Comparison of ENCODE assay signal across 25 cellular contexts in the genomic region with DNA sequence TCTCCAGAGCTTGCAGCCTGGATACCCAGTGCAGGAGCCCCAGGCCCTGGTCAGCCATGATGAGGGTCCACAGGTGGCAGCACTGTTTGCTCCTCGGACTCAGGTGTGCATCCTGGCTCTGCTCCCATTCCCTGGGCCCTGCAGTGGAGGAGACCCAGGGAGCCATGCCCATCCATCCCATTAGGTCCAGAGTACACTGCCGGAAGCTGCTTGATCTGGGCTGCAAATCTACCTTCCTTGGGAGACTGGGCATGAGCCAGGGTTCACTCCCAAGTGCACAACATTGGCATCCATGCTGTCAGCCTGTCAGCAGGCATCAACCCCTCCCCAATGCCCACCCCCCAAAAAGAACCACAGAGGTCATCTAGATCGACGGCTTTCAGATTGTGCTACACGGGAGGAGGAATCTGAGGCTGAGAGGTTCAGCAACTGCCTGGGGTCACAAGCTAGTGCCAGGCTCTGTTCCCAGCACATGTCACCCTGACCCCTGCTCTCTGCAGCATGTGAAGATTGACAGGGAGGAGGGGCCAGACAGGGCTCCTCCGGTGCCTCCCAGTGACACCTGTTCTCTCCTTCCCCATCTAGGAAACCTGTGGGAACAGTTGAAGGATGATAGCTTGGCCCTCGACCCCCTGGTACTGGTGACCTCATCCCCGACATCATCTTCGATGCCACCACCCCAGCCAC. TPM values are rescaled to one million over a fixed set of nuclear protein-coding genes. Genes with fewer than 3 reads are reported as not detected.
DNase-seq lines count a peak whose midpoint lies in the region; ATAC-seq, FAIRE-seq and TF ChIP-seq lines count a peak whose summit lies in the region.
"Had no signal": no experiment of that assay in that cellular context is flagged by ENCODE, and none has a peak within 500 bp of the region (broad histone marks: within the 10 kb centered on the region; RNA-seq: fewer than 3 reads in every experiment).

No MANE protein-coding gene starts in this region.

- intact Hi-C loops in K562 (cut with micrococcal nuclease): no loop called here

- no peak for TF ChIP-seq CTCF in K562 (IDR thresholded peaks at IDR 0.05 in 2 of 3, conservative IDR thresholded peaks at IDR 0.05 in 1 of 3; ENCODE audit: insufficient read depth in 2 of 3, low read depth in 1 of 3, low read length in 3 of 3)
- no peak for TF ChIP-seq CTCF in osteoblast (IDR thresholded peaks at IDR 0.05; ENCODE audit: extremely low read depth, low read depth, low read length)

- H2AFZ ChIP-seq in K562 (ENCODE audit: low read depth, low read length) (no peak overlapping the region), osteoblast (ENCODE audit: low read length) (no peak overlapping the region)

- CTCF ChIA-PET in K562 (lab: Yijun Ruan, JAX; ENCODE audit: low intra/inter-chr PET ratio): no interaction called here

- ATAC-seq in K562 (no peak), HG02759 (IDR thresholded peaks at IDR 0.05; ENCODE audit: unreplicated experiment) (no peak)
- ATAC-seq: Right ventricle myocardium inferior had no signal

- no peak overlapping the region; a peak in 1 of 4 replicates for H3K9ac ChIP-seq in K562 (ENCODE audit: insufficient read depth in 1 of 2, low read depth in 2 of 2, low read length in 2 of 2)

- no peaks in the 10 kb centered on the region for H3K9me1 ChIP-seq in K562 (ENCODE audit: control insufficient read depth, insufficient read depth, low read length)

- H3K4me2 ChIP-seq in K562 (ENCODE audit: insufficient read depth, low read length) (no peak overlapping the region), osteoblast (ENCODE audit: insufficient read depth, low read length) (no peak overlapping the region)

- H3K36me3 ChIP-seq in H7 (replicated peaks; ENCODE audit: control insufficient read depth, insufficient read depth, low read length) (no peaks in the 10 kb centered on the region), K562 (ENCODE audit: control insufficient read depth, insufficient read depth, low read length) (no peaks in the 10 kb centered on the region), osteoblast (ENCODE audit: insufficient read depth, low read length) (no peaks in the 10 kb centered on the region)
- H3K36me3 ChIP-seq: BE2C had no signal

- H3K27ac ChIP-seq in K562 (ENCODE audit: extremely low read depth, low read depth, low read length) (no peak overlapping the region), osteoblast (ENCODE audit: low read depth, low read length) (no peak overlapping the region)

- no TSS peak for BruUV-seq in K562 (replicated peaks; lab: Mats Ljungman, UMichigan)

- TF ChIP-seq POLR2A in K562 (conservative IDR thresholded peaks at IDR 0.05): no peak

- POLR2A ChIA-PET in K562 (lab: Yijun Ruan, JAX): interaction anchor here (0.5 to 1.1 kb wide), 5 partner anchors 14 to 33 kb away, joined by 3 to 5 read pairs (median 4); no protein-coding TSS in a partner anchor

- no peaks in the 10 kb centered on the region for H3K27me3 ChIP-seq in H7 (ENCODE audit: control insufficient read depth, insufficient read depth, low read length)
- H3K27me3 ChIP-seq in K562 (ENCODE audit: control insufficient read depth in 2 of 2, insufficient read depth in 2 of 2, low read length in 2 of 2): peaks cover 4 to 45% of the 10 kb centered on the region in 2 experiments; a peak in 4 of 5 replicates
- no peaks in the 10 kb centered on the region for H3K27me3 ChIP-seq in osteoblast (ENCODE audit: insufficient read depth, low read length)
- H3K27me3 ChIP-seq: BE2C had no signal

- TF ChIP-seq EP300 in K562 (IDR thresholded peaks at IDR 0.05; ENCODE audit: low read length): no peak

- in situ Hi-C loops in K562 (cut with MboI): loop anchor here (5.0 kb wide), 1 partner anchor 39 kb away; no protein-coding TSS in a partner anchor

- H3K79me2 ChIP-seq in K562 (ENCODE audit: control insufficient read depth, insufficient read depth, low read length) (no peaks in the 10 kb centered on the region), osteoblast (ENCODE audit: insufficient read depth, low read length) (no peaks in the 10 kb centered on the region)

- DNase-seq in H7: peak; percentile 38
- no peak for DNase-seq in K562 (ENCODE audit: extremely low read depth in 1 of 4, low spot score in 3 of 4)
- peak; percentile 82 for DNase-seq in osteoblast (ENCODE audit: insufficient read length, low spot score, missing footprints)
- DNase-seq in urothelium cell line (ENCODE audit: low spot score): no peak
- DNase-seq in NCI-H146 (lab: John Stamatoyannopoulos, UW): no peak
- DNase-seq: BE2C; Caco-2; CD4-positive, alpha-beta T cell; DMS 273 treated with DMSO at 0.1 percent for 48 hours; DMS79 treated with DMSO at 0.1 percent for 48 hours; MM.1S; NCI-H1092; NCI-H1436 treated with DMSO at 0.1 percent for 48 hours; NCI-H2029; NCI-H2227 treated with DMSO at 0.1 percent for 48 hours; NCI-H510A; NCI-H748 treated with DMSO at 0.1 percent for 48 hours had no signal

- H3K4me1 ChIP-seq in K562 (replicated peaks in 1 of 2; ENCODE audit: control insufficient read depth in 2 of 2, insufficient read depth in 2 of 2, low read length in 2 of 2): peaks cover 0 to 15% of the 10 kb centered on the region in 2 experiments; a peak in 3 of 5 replicates
- H3K4me1 ChIP-seq in osteoblast (ENCODE audit: insufficient read depth, low read length): peaks cover 11% of the 10 kb centered on the region
- H3K4me1 ChIP-seq: BE2C, Caco-2 had no signal

- 1% methylated on average over 8 of the region's 9 CpGs for WGBS in K562 (ENCODE audit: insufficient coverage, low coverage, missing lambda C conversion rate)

- no peak for FAIRE-seq in K562 (lab: Jason Lieb, UNC)
- no peak for FAIRE-seq in urothelium cell line (lab: Jason Lieb, UNC)
- FAIRE-seq: RCC 7860 had no signal

- no peaks in the 10 kb centered on the region for H3K9me3 ChIP-seq in K562 (replicated peaks; ENCODE audit: control insufficient read depth, insufficient read depth, low read depth, low read length)
- no peaks in the 10 kb centered on the region for H3K9me3 ChIP-seq in osteoblast (ENCODE audit: low read depth, low read length)
- H3K9me3 ChIP-seq: BE2C, Caco-2 had no signal

- H4K20me1 ChIP-seq in K562 (replicated peaks; ENCODE audit: control insufficient read depth, insufficient read depth, low read length) (peaks cover 18% of the 10 kb centered on the region; the same call in 1 of the 2 replicates), osteoblast (ENCODE audit: insufficient read depth, low read length) (no peaks in the 10 kb centered on the region)

- H3K4me3 ChIP-seq in H7 (ENCODE audit: insufficient read depth, low read depth, low read length) (no peak overlapping the region), K562 (no peak overlapping the region), osteoblast (ENCODE audit: insufficient read depth, low read length) (no peak overlapping the region)

- TF ChIP-seq RAD21 in K562 (CRISPR knock-in tag; conservative IDR thresholded peaks at IDR 0.05 in 1 of 2, IDR thresholded peaks at IDR 0.05 in 1 of 2): no peak

RNA-seq across cellular contexts. Expression of a gene that starts 15.7 kb away (rescaled TPM):
- total RNA-seq in H7 (2014; rRNA removed; shearing (Covaris generic)): 87.6 and 96.3 TPM in 2 replicates
- total RNA-seq in K562 (2011; cell fraction: chromatin; rRNA removed; ENCODE audit: low replicate concordance): 28.5 and 62.9 TPM in 2 replicates
- total RNA-seq in K562 (2011; cell fraction: nucleolus; rRNA removed): 57.0 and 57.2 TPM in 2 replicates
- total RNA-seq in K562 (2011; cell fraction: nucleoplasm; rRNA removed): 50.3 and 52.8 TPM in 2 replicates
- total RNA-seq in K562 (2014; rRNA removed): 32.0 and 42.0 TPM in 2 replicates
- total RNA-seq in K562 (2014; rRNA removed; fragmentation: Illumina TruSeq; extraction: Trizol): 7.0 and 8.9 TPM in 2 replicates
- total RNA-seq in K562 (2015; rRNA removed; fragmentation: Illumina TruSeq; extraction: Trizol): 15.7 and 15.9 TPM in 2 replicates
- total RNA-seq in K562 (2021): 16.3 and 21.1 TPM in 2 replicates
- 47.7 and 62.5 TPM in 2 replicates for polyA plus RNA-seq in K562 (2011; rRNA removed)
- polyA plus RNA-seq in K562 (2011; cell fraction: cytosol; rRNA removed): 41.8 and 64.9 TPM in 2 replicates
- polyA plus RNA-seq in K562 (2011; cell fraction: nucleus; rRNA removed): 114 and 146 TPM in 2 replicates
- polyA plus RNA-seq in K562 (2012): 12.8 and 25.6 TPM in 2 replicates
- polyA plus RNA-seq in K562 (2014; fragmentation: Illumina TruSeq; extraction: Trizol): 18.5 and 21.5 TPM in 2 replicates
- polyA plus RNA-seq in K562 (2014; fragmentation: Nextera tagmentation; extraction: Ambion mirVana): 1 to 10 TPM in 1 of 2 experiments, under 1 TPM in 1; 0.37 to 1.0 TPM
- 29.1 and 29.6 TPM in 2 replicates for polyA plus RNA-seq in K562 (2014; rRNA removed)
- polyA minus RNA-seq in K562 (2011; rRNA and poly(A)+ RNA removed): 6.9 and 11.3 TPM in 2 replicates
- 6.6 and 14.3 TPM in 2 replicates for polyA minus RNA-seq in K562 (2011; cell fraction: cytosol; rRNA and poly(A)+ RNA removed)
- polyA minus RNA-seq in K562 (2011; cell fraction: nucleus; rRNA and poly(A)+ RNA removed): 23.4 and 27.1 TPM in 2 replicates
- total RNA-seq in osteoblast: 23.2 and 25.0 TPM in 2 replicates

RNA-seq across cellular contexts. Expression of a gene that starts 30.5 kb away (rescaled TPM):
- total RNA-seq in H7 (2014; rRNA removed; shearing (Covaris generic)): not detected in 2 replicates
- total RNA-seq in K562 (2011; cell fraction: chromatin; rRNA removed; ENCODE audit: low replicate concordance): not detected in 2 replicates
- total RNA-seq in K562 (2011; cell fraction: nucleolus; rRNA removed): not detected in 2 replicates
- not detected in 2 replicates for total RNA-seq in K562 (2011; cell fraction: nucleoplasm; rRNA removed)
- total RNA-seq in K562 (2014; rRNA removed) (not detected in 2 replicates), K562 (2014; rRNA removed; fragmentation: Illumina TruSeq; extraction: Trizol) (not detected in 2 replicates), K562 (2015; rRNA removed; fragmentation: Illumina TruSeq; extraction: Trizol) (not detected in 2 replicates), K562 (2021) (not detected in 2 replicates), osteoblast (not detected in 2 replicates)
- polyA plus RNA-seq in K562 (2011; rRNA removed) (not detected in 2 replicates), K562 (2014; fragmentation: Illumina TruSeq; extraction: Trizol) (not detected in 2 replicates), K562 (2014; fragmentation: Nextera tagmentation; extraction: Ambion mirVana) (not detected), K562 (2014; rRNA removed) (not detected in 2 replicates)
- not detected in 2 replicates for polyA plus RNA-seq in K562 (2011; cell fraction: cytosol; rRNA removed)
- polyA plus RNA-seq in K562 (2011; cell fraction: nucleus; rRNA removed): not detected in 2 replicates
- polyA plus RNA-seq in K562 (2012): not detected in 2 replicates
- polyA minus RNA-seq in K562 (2011; rRNA and poly(A)+ RNA removed): not detected in 2 replicates
- polyA minus RNA-seq in K562 (2011; cell fraction: cytosol; rRNA and poly(A)+ RNA removed): not detected in 2 replicates
- polyA minus RNA-seq in K562 (2011; cell fraction: nucleus; rRNA and poly(A)+ RNA removed): not detected in 2 replicates
- total RNA-seq: A673; CD4-positive, alpha-beta T cell; H4; LHCN-M2; OCI-LY7; Right ventricle myocardium inferior; SK-MEL-5 had no signal

RNA-seq across cellular contexts. Expression of a gene that starts 34.6 kb away (rescaled TPM):
- total RNA-seq in H7 (2014; rRNA removed; shearing (Covaris generic)): 41.8 and 48.4 TPM in 2 replicates
- 166 and 297 TPM in 2 replicates for total RNA-seq in K562 (2011; cell fraction: chromatin; rRNA removed; ENCODE audit: low replicate concordance)
- 236 and 239 TPM in 2 replicates for total RNA-seq in K562 (2011; cell fraction: nucleolus; rRNA removed)
- 231 and 242 TPM in 2 replicates for total RNA-seq in K562 (2011; cell fraction: nucleoplasm; rRNA removed)
- 55.1 and 86.9 TPM in 2 replicates for total RNA-seq in K562 (2014; rRNA removed)
- total RNA-seq in K562 (2014; rRNA removed; fragmentation: Illumina TruSeq; extraction: Trizol): 52.5 and 57.6 TPM in 2 replicates
- 51.5 and 55.3 TPM in 2 replicates for total RNA-seq in K562 (2015; rRNA removed; fragmentation: Illumina TruSeq; extraction: Trizol)
- 109 and 114 TPM in 2 replicates for total RNA-seq in K562 (2021)
- polyA plus RNA-seq in K562 (2011; rRNA removed): 64.4 and 76.9 TPM in 2 replicates
- 69.3 and 115 TPM in 2 replicates for polyA plus RNA-seq in K562 (2011; cell fraction: cytosol; rRNA removed)
- 101 and 179 TPM in 2 replicates for polyA plus RNA-seq in K562 (2011; cell fraction: nucleus; rRNA removed)
- 112 and 132 TPM in 2 replicates for polyA plus RNA-seq in K562 (2012)
- 138 TPM in 2 replicates for polyA plus RNA-seq in K562 (2014; fragmentation: Illumina TruSeq; extraction: Trizol)
- polyA plus RNA-seq in K562 (2014; fragmentation: Nextera tagmentation; extraction: Ambion mirVana): 10 to 100 TPM; 47.5 to 55.8 TPM
- polyA plus RNA-seq in K562 (2014; rRNA removed): 68.4 and 68.7 TPM in 2 replicates
- polyA minus RNA-seq in K562 (2011; rRNA and poly(A)+ RNA removed): 29.4 and 51.4 TPM in 2 replicates
- 27.1 and 48.7 TPM in 2 replicates for polyA minus RNA-seq in K562 (2011; cell fraction: cytosol; rRNA and poly(A)+ RNA removed)
- 32.1 and 40.7 TPM in 2 replicates for polyA minus RNA-seq in K562 (2011; cell fraction: nucleus; rRNA and poly(A)+ RNA removed)
- 49.9 and 54.5 TPM in 2 replicates for total RNA-seq in osteoblast

RNA-seq across cellular contexts. Expression of a gene that starts 40.0 kb away (rescaled TPM):
- 69.9 and 117 TPM in 2 replicates for total RNA-seq in H7 (2014; rRNA removed; shearing (Covaris generic))
- 193 and 319 TPM in 2 replicates for total RNA-seq in K562 (2011; cell fraction: chromatin; rRNA removed; ENCODE audit: low replicate concordance)
- 209 and 250 TPM in 2 replicates for total RNA-seq in K562 (2011; cell fraction: nucleolus; rRNA removed)
- total RNA-seq in K562 (2011; cell fraction: nucleoplasm; rRNA removed): 213 and 242 TPM in 2 replicates
- 93.5 and 102 TPM in 2 replicates for total RNA-seq in K562 (2014; rRNA removed)
- total RNA-seq in K562 (2014; rRNA removed; fragmentation: Illumina TruSeq; extraction: Trizol): 52.0 and 64.1 TPM in 2 replicates
- total RNA-seq in K562 (2015; rRNA removed; fragmentation: Illumina TruSeq; extraction: Trizol): 42.8 and 43.2 TPM in 2 replicates
- total RNA-seq in K562 (2021): 69.8 and 74.2 TPM in 2 replicates
- polyA plus RNA-seq in K562 (2011; rRNA removed): 263 and 354 TPM in 2 replicates
- 404 and 465 TPM in 2 replicates for polyA plus RNA-seq in K562 (2011; cell fraction: cytosol; rRNA removed)
- polyA plus RNA-seq in K562 (2011; cell fraction: nucleus; rRNA removed): 420 and 425 TPM in 2 replicates
- 119 and 134 TPM in 2 replicates for polyA plus RNA-seq in K562 (2012)
- 110 and 122 TPM in 2 replicates for polyA plus RNA-seq in K562 (2014; fragmentation: Illumina TruSeq; extraction: Trizol)
- 100 to 1,000 TPM in 1 of 2 experiments, 10 to 100 TPM in 1; 93.5 to 124 TPM for polyA plus RNA-seq in K562 (2014; fragmentation: Nextera tagmentation; extraction: Ambion mirVana)
- 99.2 and 113 TPM in 2 replicates for polyA plus RNA-seq in K562 (2014; rRNA removed)
- 264 and 310 TPM in 2 replicates for polyA minus RNA-seq in K562 (2011; rRNA and poly(A)+ RNA removed)
- polyA minus RNA-seq in K562 (2011; cell fraction: cytosol; rRNA and poly(A)+ RNA removed): 143 and 155 TPM in 2 replicates
- 82.8 and 138 TPM in 2 replicates for polyA minus RNA-seq in K562 (2011; cell fraction: nucleus; rRNA and poly(A)+ RNA removed)
- 9.4 and 17.0 TPM in 2 replicates for total RNA-seq in osteoblast

Comparison
In these comparisons a context has a peak if more than half of its experiments do, and no peak if none do; other contexts are left out.
1. DNase-seq: peak in H7 (single experiment) and osteoblast (single experiment); none in K562 (0 of 4), urothelium cell line (single experiment) and NCI-H146 (single experiment).